In genomic region chr19:46412983-46413261, GRCh38 we compare ENCODE assay signal across 2 cellular contexts.
TF ChIP-seq lines count a peak whose summit lies in the region.

No MANE protein-coding gene starts in this region.

TF ChIP-seq in K562, 482 proteins besides CTCF, POLR2A, EP300 and RAD21 (continues in another document):
- TF ChIP-seq MGA (IDR thresholded peaks at IDR 0.05) = 0 out of 2 replicates have a peak, but pooled peaks have one; percentile 11
- 0 out of 2 replicates have a peak, but pooled peaks have one; percentile 29 for TF ChIP-seq NKRF (IDR thresholded peaks at IDR 0.05; ENCODE audit: borderline replicate concordance)
- TF ChIP-seq E2F5 (CRISPR knock-in tag; IDR thresholded peaks at IDR 0.05) = no peak

TF ChIP-seq in HEK293T, 16 proteins besides CTCF, POLR2A, EP300 and RAD21:
- TF ChIP-seq SUZ12 (IDR thresholded peaks at IDR 0.05) = no peak
- TF ChIP-seq BHLHE40 (IDR thresholded peaks at IDR 0.05; ENCODE audit: borderline replicate concordance) = no peak
- no peak for TF ChIP-seq L3MBTL2 (conservative IDR thresholded peaks at IDR 0.05)
TF ChIP-seq in HEK293T: peak in this region for 0.
